Comparison of ENCODE assay signal across 9 cellular contexts in the genomic region with DNA sequence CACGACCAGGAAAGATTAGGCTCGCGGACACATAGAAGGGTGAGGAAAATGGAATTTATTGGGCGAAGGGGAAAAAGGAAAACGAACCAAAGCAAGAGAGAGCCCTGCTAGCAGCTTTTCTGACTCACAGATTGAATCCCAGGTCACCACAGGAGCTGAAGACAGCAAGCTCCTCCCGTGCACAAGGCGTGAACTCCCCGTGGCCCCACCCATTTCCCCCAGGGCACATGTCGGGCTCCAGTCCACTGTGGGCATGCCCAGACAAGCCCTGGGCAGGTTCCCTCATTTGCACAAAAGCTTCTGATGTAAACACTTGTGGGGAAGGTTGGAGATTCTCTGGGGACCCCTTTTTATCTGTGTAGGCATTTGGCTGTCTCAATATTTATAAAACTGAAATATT.
DNase-seq lines count a peak whose midpoint lies in the region; ATAC-seq, FAIRE-seq and TF ChIP-seq lines count a peak whose summit lies in the region.
"Had no signal": no experiment of that assay in that cellular context is flagged by ENCODE, and none has a peak within 500 bp of the region (broad histone marks: within the 10 kb centered on the region; RNA-seq: fewer than 3 reads in every experiment).

No MANE protein-coding gene starts in this region.

- no peak for FAIRE-seq in HepG2 (lab: Jason Lieb, UNC)

- no peak for TF ChIP-seq EP300 in HepG2 (IDR thresholded peaks at IDR 0.05; ENCODE audit: low read depth in 2 of 2, low read length in 2 of 2)
- no peak for TF ChIP-seq EP300 in HepG2 (CRISPR knock-in tag; IDR thresholded peaks at IDR 0.05; ENCODE audit: borderline replicate concordance)

- H3K36me3 Mint-ChIP-seq in MCF 10A (ENCODE audit: insufficient read depth, unreplicated experiment): no peaks in the 10 kb centered on the region

- H3K4me3 Mint-ChIP-seq in MCF 10A (ENCODE audit: unreplicated experiment): peak overlapping the region; percentile 32
- H3K4me3 Mint-ChIP-seq: B cell had no signal

- no peak overlapping the region for H2AFZ ChIP-seq in HepG2 (ENCODE audit: low read length)

- peak; percentile 45 for DNase-seq in NCI-H146 (lab: John Stamatoyannopoulos, UW)
- DNase-seq in NCI-H146 treated with DMSO at 0.1 percent for 48 hours (lab: John Stamatoyannopoulos, UW; ENCODE audit: unreplicated experiment): no peak
- DNase-seq in NCI-H460 (ENCODE audit: extremely low read depth, low read depth): peak; percentile 94
- peak; percentile 94 for DNase-seq in MCF 10A (ENCODE audit: unreplicated experiment)
- peak; percentile 25 for DNase-seq in HepG2 (ENCODE audit: low spot score)
- no peak for DNase-seq in dedifferentiated amniotic fluid mesenchymal stem cell (ENCODE audit: extremely low spot score)

- no peak overlapping the region for H3K27ac ChIP-seq in HepG2 (ENCODE audit: extremely low read length, insufficient read depth, low read length)

- TF ChIP-seq CTCF in MCF 10A (IDR thresholded peaks at IDR 0.05; ENCODE audit: unreplicated experiment) (no peak), HepG2 (CRISPR knock-in tag; IDR thresholded peaks at IDR 0.05) (no peak)

- H4K20me1 ChIP-seq in HepG2 (ENCODE audit: insufficient read depth, low read length): no peaks in the 10 kb centered on the region

- intact Hi-C loops in MCF 10A (cut with micrococcal nuclease) (no loop called here), HepG2 (cut with micrococcal nuclease; ENCODE audit: unreplicated experiment) (no loop called here)

- no peaks in the 10 kb centered on the region for H3K79me2 ChIP-seq in HepG2 (ENCODE audit: insufficient read depth, low read length)

- TF ChIP-seq RAD21 in HepG2 (CRISPR knock-in tag; IDR thresholded peaks at IDR 0.05): no peak

- no peak for TF ChIP-seq POLR2A in HepG2 (IDR thresholded peaks at IDR 0.05; ENCODE audit: insufficient read depth in 1 of 2, low read depth in 2 of 2, low read length in 2 of 2)

- POLR2A ChIA-PET in MCF 10A (lab: Yijun Ruan, JAX): interaction anchor here (0.7 to 1.2 kb wide), 4 partner anchors 12 to 429 kb away, joined by 3 to 4 read pairs (median 3); no protein-coding TSS in a partner anchor
- POLR2A ChIA-PET in HepG2 (lab: Yijun Ruan, JAX): no interaction called here

- CTCF ChIA-PET in MCF 10A (lab: Yijun Ruan, JAX) (interaction anchor here (0.6 to 0.7 kb wide), 4 partner anchors 83 to 1644 kb away, joined by 3 to 4 read pairs (median 3); no protein-coding TSS in a partner anchor), HepG2 (lab: Yijun Ruan, JAX; ENCODE audit: low intra/inter-chr PET ratio, low total read pairs) (no interaction called here)

- H3K4me3 ChIP-seq in HepG2 (replicated peaks in 1 of 3; ENCODE audit: insufficient read depth in 1 of 3, low read depth in 2 of 3, low read length in 3 of 3): no peak overlapping the region

- peak overlapping the region; percentile 95 for H3K27ac Mint-ChIP-seq in MCF 10A (ENCODE audit: low read depth, unreplicated experiment)
- H3K27ac Mint-ChIP-seq: B cell had no signal

- peaks cover 16% of the 10 kb centered on the region for H3K4me1 ChIP-seq in HepG2 (ENCODE audit: insufficient read depth, low read length)

- H3K9ac ChIP-seq in HepG2 (ENCODE audit: insufficient read depth, low read depth, low read length): no peak overlapping the region

- no peak overlapping the region for H3K4me2 ChIP-seq in HepG2 (ENCODE audit: low read depth, low read length)

- no peaks in the 10 kb centered on the region for H3K9me3 Mint-ChIP-seq in MCF 10A (ENCODE audit: unreplicated experiment)

- no peaks in the 10 kb centered on the region for H3K36me3 ChIP-seq in HepG2 (replicated peaks in 1 of 2; ENCODE audit: control insufficient read depth in 1 of 2, insufficient read depth in 2 of 2, low read length in 2 of 2)

- peaks cover 32% of the 10 kb centered on the region for H3K4me1 Mint-ChIP-seq in MCF 10A (ENCODE audit: insufficient read depth, unreplicated experiment)
- H3K4me1 Mint-ChIP-seq: B cell had no signal

- no peaks in the 10 kb centered on the region for H3K27me3 Mint-ChIP-seq in MCF 10A (ENCODE audit: insufficient read depth, unreplicated experiment)

- no TSS peak for BruUV-seq in MCF 10A (replicated peaks; lab: Mats Ljungman, UMichigan)
- no TSS peak for BruUV-seq in HepG2 (replicated peaks; lab: Mats Ljungman, UMichigan)

- no peaks in the 10 kb centered on the region for H3K9me3 ChIP-seq in HepG2 (ENCODE audit: low read length)

- in situ Hi-C loops in HepG2 (cut with HindIII; ENCODE audit: extremely low pct_ligation_motif_present, low pct_unique_long_range_greater_than_20kb): no loop called here

- ATAC-seq in HG02610 (IDR thresholded peaks at IDR 0.05; ENCODE audit: unreplicated experiment) (peak; percentile 77), HepG2 (no peak), HG03521 (IDR thresholded peaks at IDR 0.05; ENCODE audit: unreplicated experiment) (no peak)

- WGBS in HepG2 (ENCODE audit: low lambda C conversion rate): 94% methylated on average over 9 of the region's 9 CpGs

- H3K27me3 ChIP-seq in HepG2 (ENCODE audit: control insufficient read depth in 1 of 2, insufficient read depth in 2 of 2, low read length in 2 of 2): no peaks in the 10 kb centered on the region

TF ChIP-seq in HepG2, 621 proteins besides CTCF, POLR2A, EP300 and RAD21:
- TF ChIP-seq, protein P1, sequence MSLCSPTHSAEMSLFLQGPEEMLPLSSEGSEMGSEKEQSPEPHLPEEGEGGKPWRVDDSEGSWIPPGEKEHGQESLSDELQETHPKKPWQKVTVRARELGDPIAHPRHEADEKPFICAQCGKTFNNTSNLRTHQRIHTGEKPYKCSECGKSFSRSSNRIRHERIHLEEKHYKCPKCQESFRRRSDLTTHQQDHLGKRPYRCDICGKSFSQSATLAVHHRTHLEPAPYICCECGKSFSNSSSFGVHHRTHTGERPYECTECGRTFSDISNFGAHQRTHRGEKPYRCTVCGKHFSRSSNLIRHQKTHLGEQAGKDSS (CRISPR knock-in tag; IDR thresholded peaks at IDR 0.05; ENCODE audit: borderline replicate concordance, low read depth): no peak
- TF ChIP-seq RBFOX2 (IDR thresholded peaks at IDR 0.05; ENCODE audit: low read depth, low read length): no peak
- TF ChIP-seq TP53 (CRISPR knock-in tag; conservative IDR thresholded peaks at IDR 0.05): peak; percentile 99
- TF ChIP-seq ZFY (CRISPR knock-in tag; IDR thresholded peaks at IDR 0.05): no peak
- TF ChIP-seq, protein P2, sequence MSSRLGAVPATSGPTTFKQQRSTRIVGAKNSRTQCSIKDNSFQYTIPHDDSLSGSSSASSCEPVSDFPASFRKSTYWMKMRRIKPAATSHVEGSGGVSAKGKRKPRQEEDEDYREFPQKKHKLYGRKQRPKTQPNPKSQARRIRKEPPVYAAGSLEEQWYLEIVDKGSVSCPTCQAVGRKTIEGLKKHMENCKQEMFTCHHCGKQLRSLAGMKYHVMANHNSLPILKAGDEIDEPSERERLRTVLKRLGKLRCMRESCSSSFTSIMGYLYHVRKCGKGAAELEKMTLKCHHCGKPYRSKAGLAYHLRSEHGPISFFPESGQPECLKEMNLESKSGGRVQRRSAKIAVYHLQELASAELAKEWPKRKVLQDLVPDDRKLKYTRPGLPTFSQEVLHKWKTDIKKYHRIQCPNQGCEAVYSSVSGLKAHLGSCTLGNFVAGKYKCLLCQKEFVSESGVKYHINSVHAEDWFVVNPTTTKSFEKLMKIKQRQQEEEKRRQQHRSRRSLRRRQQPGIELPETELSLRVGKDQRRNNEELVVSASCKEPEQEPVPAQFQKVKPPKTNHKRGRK (CRISPR knock-in tag; IDR thresholded peaks at IDR 0.05): no peak
- TF ChIP-seq, protein P3, sequence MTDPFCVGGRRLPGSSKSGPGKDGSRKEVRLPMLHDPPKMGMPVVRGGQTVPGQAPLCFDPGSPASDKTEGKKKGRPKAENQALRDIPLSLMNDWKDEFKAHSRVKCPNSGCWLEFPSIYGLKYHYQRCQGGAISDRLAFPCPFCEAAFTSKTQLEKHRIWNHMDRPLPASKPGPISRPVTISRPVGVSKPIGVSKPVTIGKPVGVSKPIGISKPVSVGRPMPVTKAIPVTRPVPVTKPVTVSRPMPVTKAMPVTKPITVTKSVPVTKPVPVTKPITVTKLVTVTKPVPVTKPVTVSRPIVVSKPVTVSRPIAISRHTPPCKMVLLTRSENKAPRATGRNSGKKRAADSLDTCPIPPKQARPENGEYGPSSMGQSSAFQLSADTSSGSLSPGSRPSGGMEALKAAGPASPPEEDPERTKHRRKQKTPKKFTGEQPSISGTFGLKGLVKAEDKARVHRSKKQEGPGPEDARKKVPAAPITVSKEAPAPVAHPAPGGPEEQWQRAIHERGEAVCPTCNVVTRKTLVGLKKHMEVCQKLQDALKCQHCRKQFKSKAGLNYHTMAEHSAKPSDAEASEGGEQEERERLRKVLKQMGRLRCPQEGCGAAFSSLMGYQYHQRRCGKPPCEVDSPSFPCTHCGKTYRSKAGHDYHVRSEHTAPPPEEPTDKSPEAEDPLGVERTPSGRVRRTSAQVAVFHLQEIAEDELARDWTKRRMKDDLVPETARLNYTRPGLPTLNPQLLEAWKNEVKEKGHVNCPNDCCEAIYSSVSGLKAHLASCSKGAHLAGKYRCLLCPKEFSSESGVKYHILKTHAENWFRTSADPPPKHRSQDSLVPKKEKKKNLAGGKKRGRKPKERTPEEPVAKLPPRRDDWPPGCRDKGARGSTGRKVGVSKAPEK (CRISPR knock-in tag; IDR thresholded peaks at IDR 0.05; ENCODE audit: borderline replicate concordance): no peak
TF ChIP-seq in HepG2: peak in this region for 1.

Comparison
In these comparisons a context has a peak if more than half of its experiments do, and no peak if none do; other contexts are left out.
1. DNase-seq: peak in NCI-H146 (single experiment), NCI-H460 (single experiment), MCF 10A (single experiment) and HepG2 (single experiment); none in NCI-H146 treated with DMSO at 0.1 percent for 48 hours (single experiment) and dedifferentiated amniotic fluid mesenchymal stem cell (single experiment).